10 cellular contexts compared by ENCODE assay signal in the genomic region with DNA sequence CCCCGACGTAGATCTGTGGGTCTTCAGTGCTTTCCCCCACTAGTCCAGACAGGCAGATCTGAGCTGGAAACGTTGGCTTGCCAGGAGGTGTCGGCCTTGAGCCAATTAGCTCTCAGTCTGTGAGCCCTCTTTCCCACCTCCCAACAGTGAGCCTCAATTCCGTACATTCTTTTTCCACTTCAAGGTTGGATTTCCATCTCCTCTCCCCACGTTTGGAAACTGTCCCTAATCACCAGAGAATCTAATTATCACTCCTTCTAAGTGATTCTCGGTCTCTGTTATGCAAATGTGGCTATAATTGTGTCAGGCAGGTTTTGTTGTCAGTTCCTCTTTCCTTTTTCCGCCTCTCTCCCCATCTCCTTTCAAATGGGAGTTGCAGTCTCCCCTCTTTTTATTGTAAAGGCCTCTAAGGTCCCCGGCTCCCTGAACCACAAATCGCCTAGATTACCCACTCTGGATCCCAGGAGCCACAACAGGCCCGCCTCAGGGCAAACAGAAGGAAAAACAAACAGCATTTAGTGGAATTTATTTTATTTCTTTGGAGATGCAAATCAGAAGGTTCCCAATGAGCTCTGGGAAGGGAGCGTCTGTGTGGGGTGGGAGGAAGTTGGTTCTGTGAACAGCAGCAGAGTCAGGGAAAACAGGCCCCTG. TPM values are rescaled to one million over a fixed set of nuclear protein-coding genes. Genes with fewer than 3 reads are reported as not detected.
DNase-seq lines count a peak whose midpoint lies in the region; ATAC-seq and TF ChIP-seq lines count a peak whose summit lies in the region.
"Had no signal": no experiment of that assay in that cellular context is flagged by ENCODE, and none has a peak within 500 bp of the region (broad histone marks: within the 10 kb centered on the region; RNA-seq: fewer than 3 reads in every experiment).

No MANE protein-coding gene starts in this region.

- H3K9me3 ChIP-seq in HUES6 (ENCODE audit: control insufficient read depth, insufficient read depth, low read depth, low read length) = no peaks in the 10 kb centered on the region
- no peaks in the 10 kb centered on the region for H3K9me3 ChIP-seq in neural progenitor cell (ENCODE audit: low read depth)

- H4K20me1 ChIP-seq in neural progenitor cell (ENCODE audit: low read depth) = peaks cover 16% of the 10 kb centered on the region

- H3K27me3 ChIP-seq in HUES6 (ENCODE audit: control insufficient read depth, insufficient read depth, low read length) = peaks cover 61% of the 10 kb centered on the region
- peaks cover 63% of the 10 kb centered on the region for H3K27me3 ChIP-seq in neural progenitor cell

- peaks cover 45% of the 10 kb centered on the region for H3F3A ChIP-seq in neural progenitor cell (ENCODE audit: low read depth)

- H3K36me3 ChIP-seq in HUES6 (ENCODE audit: control insufficient read depth, insufficient read depth, low read length) (no peaks in the 10 kb centered on the region), neural progenitor cell (no peaks in the 10 kb centered on the region)

- H3K4me3 ChIP-seq in HUES6 (ENCODE audit: low read depth, low read length) = peak overlapping the region; percentile 42
- H3K4me3 ChIP-seq in neural progenitor cell = peak overlapping the region; percentile 20

- peaks cover 2% of the 10 kb centered on the region for H3K9me3 Mint-ChIP-seq in neural progenitor cell
- H3K9me3 Mint-ChIP-seq in activated naive CD4-positive, alpha-beta T cell treated with anti-CD3 and anti-CD28 coated beads, Interleukin-2, amount 10 ng/mL, durations not matched to agents 7 days and 5 days = no peaks in the 10 kb centered on the region

- peaks cover 11% of the 10 kb centered on the region for H3K27me3 Mint-ChIP-seq in neural progenitor cell (ENCODE audit: insufficient read depth, low read depth)
- peaks cover 60% of the 10 kb centered on the region for H3K27me3 Mint-ChIP-seq in activated naive CD4-positive, alpha-beta T cell treated with anti-CD3 and anti-CD28 coated beads, Interleukin-2, amount 10 ng/mL, durations not matched to agents 7 days and 5 days

- peak; percentile 41 for ATAC-seq in GM19023 (IDR thresholded peaks at IDR 0.05; ENCODE audit: unreplicated experiment)
- ATAC-seq in GM21717 (IDR thresholded peaks at IDR 0.05; ENCODE audit: unreplicated experiment) = no peak
- ATAC-seq: activated CD4-positive, alpha-beta T cell treated with anti-CD3 and anti-CD28 coated beads for 36 hours had no signal

- CTCF ChIA-PET in activated naive CD4-positive, alpha-beta T cell treated with anti-CD3 and anti-CD28 coated beads, Interleukin-2, amount 10 ng/mL, durations not matched to agents 7 days and 5 days (lab: Charles Lee) = no interaction called here

- no peaks in the 10 kb centered on the region for H3K79me2 ChIP-seq in neural progenitor cell (ENCODE audit: low read depth)

- H2AFZ ChIP-seq in neural progenitor cell (replicated peaks) = peak overlapping the region; percentile 93

- H3K4me1 ChIP-seq in HUES6 (ENCODE audit: control insufficient read depth, insufficient read depth, low read length) (peaks cover 57% of the 10 kb centered on the region), neural progenitor cell (peaks cover 32% of the 10 kb centered on the region)

- H3K27ac ChIP-seq in HUES6 (ENCODE audit: low read depth, low read length) (peak overlapping the region; percentile 52; the same call in 1 of the 2 replicates), neural progenitor cell (peak overlapping the region; percentile 53)

- peaks cover 57% of the 10 kb centered on the region for H3K4me1 Mint-ChIP-seq in neural progenitor cell
- H3K4me1 Mint-ChIP-seq in activated naive CD4-positive, alpha-beta T cell treated with anti-CD3 and anti-CD28 coated beads, Interleukin-2, amount 10 ng/mL, durations not matched to agents 7 days and 5 days = peaks cover 5% of the 10 kb centered on the region

- peak overlapping the region; percentile 20 for H3K4me3 Mint-ChIP-seq in neural progenitor cell
- no peak overlapping the region for H3K4me3 Mint-ChIP-seq in activated naive CD4-positive, alpha-beta T cell treated with anti-CD3 and anti-CD28 coated beads, Interleukin-2, amount 10 ng/mL, durations not matched to agents 7 days and 5 days
- H3K4me3 Mint-ChIP-seq: activated CD4-positive, alpha-beta T cell treated with anti-CD3 and anti-CD28 coated beads for 36 hours; activated naive CD8-positive, alpha-beta T cell had no signal

- DNase-seq in SK-MEL-5 (ENCODE audit: low read depth, low spot score) (peak; percentile 24), neural progenitor cell (ENCODE audit: low spot score) (peak; percentile 81)
- DNase-seq in activated naive CD4-positive, alpha-beta T cell treated with anti-CD3 and anti-CD28 coated beads, Interleukin-2, amount 10 ng/mL, durations not matched to agents 7 days and 5 days = no peak
- no peak for DNase-seq in activated CD4-positive, alpha-beta T cell treated with anti-CD3 and anti-CD28 coated beads, Interleukin-2, amount 50 U/mL, for 4 hours
- DNase-seq: activated CD4-positive, alpha-beta T cell treated with anti-CD3 and anti-CD28 coated beads for 36 hours had no signal

- in situ Hi-C loops in SK-MEL-5 (cut with HindIII; ENCODE audit: low pct_unique_long_range_greater_than_20kb, low sequenced_read_pairs) = no loop called here

- peak; percentile 46 for TF ChIP-seq CTCF in neural progenitor cell (IDR thresholded peaks at IDR 0.05)

- peak overlapping the region; percentile 72 for H3K9ac ChIP-seq in HUES6 (ENCODE audit: low read length)
- no peak overlapping the region for H3K9ac ChIP-seq in neural progenitor cell

- peak overlapping the region; percentile 63 for H3K4me2 ChIP-seq in neural progenitor cell

- no peaks in the 10 kb centered on the region for H3K36me3 Mint-ChIP-seq in neural progenitor cell
- H3K36me3 Mint-ChIP-seq in activated naive CD4-positive, alpha-beta T cell treated with anti-CD3 and anti-CD28 coated beads, Interleukin-2, amount 10 ng/mL, durations not matched to agents 7 days and 5 days = no peaks in the 10 kb centered on the region
- H3K36me3 Mint-ChIP-seq: activated naive CD8-positive, alpha-beta T cell had no signal

- H3K27ac Mint-ChIP-seq in neural progenitor cell = peak overlapping the region; percentile 91
- H3K27ac Mint-ChIP-seq in activated naive CD4-positive, alpha-beta T cell treated with anti-CD3 and anti-CD28 coated beads, Interleukin-2, amount 10 ng/mL, durations not matched to agents 7 days and 5 days = no peak overlapping the region
- H3K27ac Mint-ChIP-seq: activated CD4-positive, alpha-beta T cell treated with anti-CD3 and anti-CD28 coated beads for 36 hours; activated naive CD8-positive, alpha-beta T cell; progenitor cell of endocrine pancreas had no signal

RNA-seq across cellular contexts. Expression of gene LRRN2, which starts 29.4 kb away (rescaled TPM):
- not detected in 2 replicates for total RNA-seq in SK-MEL-5 (2014; rRNA removed; shearing (Covaris generic))
- polyA plus RNA-seq in SK-MEL-5 (2015; cell fraction: cytosol; rRNA removed) = 0.02 TPM in 1 of 2 replicates, not detected in the other
- not detected in 2 replicates for polyA plus RNA-seq in SK-MEL-5 (2015; cell fraction: nucleus; rRNA removed)
- total RNA-seq in neural progenitor cell (ENCODE audit: low replicate concordance) = 1.9 and 7.2 TPM in 2 replicates

Comparison
In these comparisons a context has a peak if more than half of its experiments do, and no peak if none do; other contexts are left out.
1. DNase-seq: peak in SK-MEL-5 (single experiment) and neural progenitor cell (single experiment); none in activated naive CD4-positive, alpha-beta T cell treated with anti-CD3 and anti-CD28 coated beads, Interleukin-2, amount 10 ng/mL, durations not matched to agents 7 days and 5 days (single experiment) and activated CD4-positive, alpha-beta T cell treated with anti-CD3 and anti-CD28 coated beads, Interleukin-2, amount 50 U/mL, for 4 hours (0 of 2).